Comparison of ENCODE assay signal across 33 cellular contexts in genomic region chr12:117790948-117791347, GRCh38.
"Had no signal": no experiment of that assay in that cellular context is flagged by ENCODE, and none has a peak within 500 bp of the region (broad histone marks: within the 10 kb centered on the region; RNA-seq: fewer than 3 reads in every experiment).

No MANE protein-coding gene starts in this region.

- H3K4me1 ChIP-seq: adrenal gland, body of pancreas, esophagus squamous epithelium, gastroesophageal sphincter, heart right ventricle had no signal

- H3K27me3 ChIP-seq: adrenal gland, body of pancreas had no signal

- DNase-seq: activated CD4-positive, alpha-beta T cell treated with anti-CD3 and anti-CD28 coated beads for 48 hours; activated CD4-positive, alpha-beta T cell treated with anti-CD3 and anti-CD28 coated beads, Interleukin-2, amount 50 U/mL, for 1 hour; activated CD4-positive, alpha-beta T cell treated with anti-CD3 and anti-CD28 coated beads, Interleukin-2, amount 50 U/mL, for 48 hours; activated CD8-positive, alpha-beta memory T cell treated with anti-CD3 and anti-CD28 coated beads for 24 hours; activated CD8-positive, alpha-beta T cell treated with anti-CD3 and anti-CD28 coated beads for 36 hours; activated effector memory CD4-positive, alpha-beta T cell treated with Interleukin-2 at 50 U/mL for 16 hours; activated gamma-delta T cell treated with Interleukin-2 at 50 U/mL for 16 hours; activated naive CD4-positive, alpha-beta T cell treated with anti-CD3 and anti-CD28 coated beads for 36 hours; activated naive CD8-positive, alpha-beta T cell treated with anti-CD3 and anti-CD28 coated beads for 36 hours; activated naive CD8-positive, alpha-beta T cell treated with anti-CD3 and anti-CD28 coated beads, Interleukin-2, amount 50 U/mL, for 24 hours; activated T-cell treated with anti-CD3 and anti-CD28 coated beads, Interleukin-2, amount 50 U/mL, for 4 hours; adrenal gland; aorta; body of pancreas; caudate nucleus; cortex of kidney; dermis blood vessel endothelial cell; effector CD4-positive, alpha-beta T cell; effector memory CD8-positive, alpha-beta T cell; esophagus squamous epithelium; foreskin melanocyte; heart right ventricle; T-helper 1 cell; T-helper 17 cell; T1000 had no signal

- FAIRE-seq: colon, endometrium, endothelial cell of umbilical vein had no signal

- H3K27ac Mint-ChIP-seq: activated CD8-positive, alpha-beta T cell treated with anti-CD3 and anti-CD28 coated beads for 36 hours; activated naive CD4-positive, alpha-beta T cell treated with anti-CD3 and anti-CD28 coated beads for 36 hours; activated naive CD4-positive, alpha-beta T cell treated with anti-CD3 and anti-CD28 coated beads, Interleukin-2, amount 50 U/mL, for 24 hours; activated naive CD8-positive, alpha-beta T cell treated with anti-CD3 and anti-CD28 coated beads for 36 hours; activated naive CD8-positive, alpha-beta T cell treated with anti-CD3 and anti-CD28 coated beads, Interleukin-2, amount 50 U/mL, for 24 hours; activated T-helper 17 cell treated with anti-CD3 and anti-CD28 coated beads, Interleukin-2, amount 50 U/mL, for 72 hours; effector memory CD8-positive, alpha-beta T cell; T-helper 17 cell; T-helper 2 cell treated with Interferon-gamma antibody and Interleukin-4, amounts not matched to agents 5 μg/mL and 100 μg/mL, for 36 hours had no signal

- H3K4me1 Mint-ChIP-seq: activated naive CD4-positive, alpha-beta T cell treated with anti-CD3 and anti-CD28 coated beads, Interleukin-2, amount 50 U/mL, for 24 hours; activated naive CD8-positive, alpha-beta T cell treated with anti-CD3 and anti-CD28 coated beads for 36 hours; activated naive CD8-positive, alpha-beta T cell treated with anti-CD3 and anti-CD28 coated beads, Interleukin-2, amount 50 U/mL, for 24 hours; activated T-helper 17 cell treated with anti-CD3 and anti-CD28 coated beads, Interleukin-2, amount 50 U/mL, for 72 hours; T-helper 17 cell had no signal

- H3K4me3 Mint-ChIP-seq: activated CD8-positive, alpha-beta T cell treated with anti-CD3 and anti-CD28 coated beads for 36 hours; activated naive CD4-positive, alpha-beta T cell treated with anti-CD3 and anti-CD28 coated beads for 36 hours; activated naive CD4-positive, alpha-beta T cell treated with anti-CD3 and anti-CD28 coated beads, Interleukin-2, amount 50 U/mL, for 24 hours; activated naive CD8-positive, alpha-beta T cell treated with anti-CD3 and anti-CD28 coated beads for 36 hours; activated naive CD8-positive, alpha-beta T cell treated with anti-CD3 and anti-CD28 coated beads, Interleukin-2, amount 50 U/mL, for 24 hours; activated T-cell treated with anti-CD3 and anti-CD28 coated beads, Interleukin-2, amount 50 U/mL, for 4 hours; activated T-helper 17 cell treated with anti-CD3 and anti-CD28 coated beads, Interleukin-2, amount 50 U/mL, for 72 hours; effector memory CD8-positive, alpha-beta T cell; T-helper 17 cell; T-helper 2 cell treated with Interferon-gamma antibody and Interleukin-4, amounts not matched to agents 5 μg/mL and 100 μg/mL, for 36 hours had no signal

- H3K36me3 ChIP-seq: adrenal gland, esophagus squamous epithelium, gastroesophageal sphincter, heart right ventricle had no signal

- H3K27me3 Mint-ChIP-seq: activated naive CD4-positive, alpha-beta T cell treated with anti-CD3 and anti-CD28 coated beads, Interleukin-2, amount 50 U/mL, for 24 hours; effector memory CD8-positive, alpha-beta T cell; T-helper 17 cell had no signal

- ATAC-seq: activated CD8-positive, alpha-beta T cell treated with anti-CD3 and anti-CD28 coated beads for 36 hours; activated naive CD8-positive, alpha-beta T cell treated with anti-CD3 and anti-CD28 coated beads, Interleukin-2, amount 50 U/mL, for 24 hours; activated T-cell treated with anti-CD3 and anti-CD28 coated beads, Interleukin-2, amount 50 U/mL, for 4 hours; activated T-helper 17 cell treated with anti-CD3 and anti-CD28 coated beads, Interleukin-2, amount 50 U/mL, for 72 hours; body of pancreas; effector memory CD8-positive, alpha-beta T cell; gastroesophageal sphincter; heart right ventricle; T-helper 17 cell had no signal

- H3K4me3 ChIP-seq: adrenal gland, body of pancreas, esophagus squamous epithelium, gastroesophageal sphincter, heart right ventricle had no signal

- H3K9me3 ChIP-seq: adrenal gland, body of pancreas, esophagus squamous epithelium, gastroesophageal sphincter, heart right ventricle had no signal

- H3K9me3 Mint-ChIP-seq: activated CD8-positive, alpha-beta T cell treated with anti-CD3 and anti-CD28 coated beads for 36 hours; activated naive CD4-positive, alpha-beta T cell treated with anti-CD3 and anti-CD28 coated beads for 36 hours; activated naive CD4-positive, alpha-beta T cell treated with anti-CD3 and anti-CD28 coated beads, Interleukin-2, amount 50 U/mL, for 24 hours; activated naive CD8-positive, alpha-beta T cell treated with anti-CD3 and anti-CD28 coated beads for 36 hours; activated naive CD8-positive, alpha-beta T cell treated with anti-CD3 and anti-CD28 coated beads, Interleukin-2, amount 50 U/mL, for 24 hours; activated T-cell treated with anti-CD3 and anti-CD28 coated beads, Interleukin-2, amount 50 U/mL, for 4 hours; effector memory CD8-positive, alpha-beta T cell; T-helper 2 cell treated with Interferon-gamma antibody and Interleukin-4, amounts not matched to agents 5 μg/mL and 100 μg/mL, for 36 hours had no signal

- H3K27ac ChIP-seq: adrenal gland, body of pancreas, epithelial cell of prostate, esophagus squamous epithelium, gastroesophageal sphincter, heart right ventricle had no signal

- H3K36me3 Mint-ChIP-seq: activated naive CD4-positive, alpha-beta T cell treated with anti-CD3 and anti-CD28 coated beads, Interleukin-2, amount 50 U/mL, for 24 hours; activated naive CD8-positive, alpha-beta T cell treated with anti-CD3 and anti-CD28 coated beads for 36 hours had no signal
